ENCODE assay signal across 3 cellular contexts in genomic region chr17:44492706-44493272, GRCh38.
TF ChIP-seq lines count a peak whose summit lies in the region.

No MANE protein-coding gene starts in this region.

TF ChIP-seq in A549, 52 proteins besides CTCF, POLR2A, EP300 and RAD21 (continued from another document):
- TF ChIP-seq BCL3 (IDR thresholded peaks at IDR 0.05) (no peak), USF2 (IDR thresholded peaks at IDR 0.05) (no peak), ZC3H11A (IDR thresholded peaks at IDR 0.05) (no peak), NFE2L2 (conservative IDR thresholded peaks at IDR 0.05; ENCODE audit: low read length) (no peak), ZNF302 (CRISPR knock-in tag; IDR thresholded peaks at IDR 0.05) (no peak), ELK1 (IDR thresholded peaks at IDR 0.05; ENCODE audit: low read depth, low read length) (no peak), BHLHE40 (IDR thresholded peaks at IDR 0.05; ENCODE audit: low read depth, low read length) (no peak), CBX2 (IDR thresholded peaks at IDR 0.05; ENCODE audit: borderline replicate concordance, low read depth) (no peak), SREBF2 (IDR thresholded peaks at IDR 0.05) (no peak)

TF ChIP-seq in HEK293T, 16 proteins besides CTCF, POLR2A, EP300 and RAD21 (continued from another document):
- TF ChIP-seq FOXM1 (IDR thresholded peaks at IDR 0.05; ENCODE audit: borderline replicate concordance) (no peak), SP1 (IDR thresholded peaks at IDR 0.05) (no peak)

TF ChIP-seq in WTC11, 78 proteins besides CTCF, POLR2A, EP300 and RAD21 (continued from another document):
- TF ChIP-seq ARID4B (CRISPR knock-in tag; IDR thresholded peaks at IDR 0.05; ENCODE audit: borderline replicate concordance) (no peak), ZMAT4 (CRISPR knock-in tag; IDR thresholded peaks at IDR 0.05) (no peak), RELA (CRISPR knock-in tag; IDR thresholded peaks at IDR 0.05; ENCODE audit: borderline replicate concordance) (no peak), USF2 (CRISPR knock-in tag; IDR thresholded peaks at IDR 0.05) (no peak), ZNF416 (CRISPR knock-in tag; IDR thresholded peaks at IDR 0.05) (no peak), MLX (CRISPR knock-in tag; IDR thresholded peaks at IDR 0.05) (no peak), CREB1 (CRISPR knock-in tag; IDR thresholded peaks at IDR 0.05) (no peak), EMX1 (CRISPR knock-in tag; IDR thresholded peaks at IDR 0.05) (no peak)
